In the genomic region with DNA sequence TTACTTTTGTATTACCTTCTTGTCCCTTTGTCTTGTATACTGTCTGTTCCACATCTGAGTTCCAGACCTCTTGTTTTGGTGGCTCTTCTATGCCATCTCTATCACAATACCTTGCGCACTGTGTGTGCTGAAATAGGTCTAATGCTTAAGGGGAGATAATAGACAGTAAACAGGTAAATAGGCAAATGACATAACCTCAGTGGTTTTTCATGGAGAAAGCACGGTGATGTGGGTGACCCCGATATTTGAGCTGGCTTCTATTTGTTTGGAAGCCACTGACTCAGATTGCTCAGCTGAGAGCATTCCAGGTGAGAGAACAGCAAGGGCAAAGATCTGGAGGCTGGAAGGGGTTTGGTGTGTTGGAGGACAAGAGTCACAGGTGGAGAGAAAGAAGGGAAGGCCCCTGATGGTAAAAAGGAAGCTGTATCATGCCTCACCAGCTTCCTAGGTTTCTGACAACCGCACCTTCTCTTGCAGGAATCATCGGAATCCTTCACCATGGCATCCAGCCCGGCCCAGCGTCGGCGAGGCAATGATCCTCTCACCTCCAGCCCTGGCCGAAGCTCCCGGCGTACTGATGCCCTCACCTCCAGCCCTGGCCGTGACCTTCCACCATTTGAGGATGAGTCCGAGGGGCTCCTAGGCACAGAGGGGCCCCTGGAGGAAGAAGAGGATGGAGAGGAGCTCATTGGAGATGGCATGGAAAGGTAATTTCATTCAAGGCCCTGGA, we compare ENCODE assay signal across 8 cellular contexts. TPM values are rescaled to one million over a fixed set of nuclear protein-coding genes. Genes with fewer than 3 reads are reported as not detected.
A peak's percentile ranks its signal among the peaks of the same experiment; 100 is the strongest.
DNase-seq lines count a peak whose midpoint lies in the region; ATAC-seq and TF ChIP-seq lines count a peak whose summit lies in the region.

No MANE protein-coding gene starts in this region.

- no peaks in the 10 kb centered on the region for H3K27me3 ChIP-seq in CD4-positive, alpha-beta T cell (ENCODE audit: control insufficient read depth, insufficient read depth, low read length)
- no peaks in the 10 kb centered on the region for H3K27me3 ChIP-seq in testis

- TF ChIP-seq CTCF in CD4-positive, alpha-beta T cell (IDR thresholded peaks at IDR 0.05): no peak
- TF ChIP-seq CTCF in nephron progenitor cell (IDR thresholded peaks at IDR 0.05): no peak
- TF ChIP-seq CTCF in testis (IDR thresholded peaks at IDR 0.05): no peak

- WGBS in testis, 2 donors: 46 to 55% methylated on average over 14 of the region's 14 CpGs

- peaks cover 49% of the 10 kb centered on the region for H3K36me3 ChIP-seq in KOPT-K1 (ENCODE audit: insufficient read depth, low read length)
- H3K36me3 ChIP-seq in testis (ENCODE audit: low read depth, missing control alignments): no peaks in the 10 kb centered on the region

- peaks cover 16% of the 10 kb centered on the region for H3K4me1 Mint-ChIP-seq in CD4-positive, alpha-beta T cell (ENCODE audit: low read depth)
- H3K4me1 Mint-ChIP-seq in dendritic cell treated with granulocyte-macrophage colony-stimulating factor and Interleukin-4, amounts not matched to agents 40 ng/mL and 50 ng/mL, for 4 days (ENCODE audit: low read depth): peaks cover 17% of the 10 kb centered on the region
- H3K4me1 Mint-ChIP-seq in nephron progenitor cell: peaks cover 61% of the 10 kb centered on the region

- H3K4me1 ChIP-seq in testis: peaks cover 5% of the 10 kb centered on the region

- peaks cover 2% of the 10 kb centered on the region for H3K36me3 Mint-ChIP-seq in CD4-positive, alpha-beta T cell (ENCODE audit: low read depth)
- H3K36me3 Mint-ChIP-seq in dendritic cell treated with granulocyte-macrophage colony-stimulating factor and Interleukin-4, amounts not matched to agents 40 ng/mL and 50 ng/mL, for 4 days (ENCODE audit: low read depth): peaks cover 17% of the 10 kb centered on the region
- peaks cover 38% of the 10 kb centered on the region for H3K36me3 Mint-ChIP-seq in nephron progenitor cell (ENCODE audit: low read depth)

- intact Hi-C loops in CD4-positive, alpha-beta T cell (cut with DNase I, micrococcal nuclease): loop anchor here in 1 of 2 experiments (1.0 to 10.0 kb wide), 7 partner anchors 9 to 1716 kb away; partner anchors contain the start of genes ABTB1, PODXL2, RUVBL1 and SLC41A3
- intact Hi-C loops in dendritic cell treated with granulocyte-macrophage colony-stimulating factor and Interleukin-4, amounts not matched to agents 40 ng/mL and 50 ng/mL, for 4 days (cut with micrococcal nuclease): loop anchor here (1.0 to 5.0 kb wide), 2 partner anchors 9 to 453 kb away; partner anchors contain the start of genes SEC61A1 and TPRA1
- intact Hi-C loops in posterior cingulate gyrus (cut with DNase I): loop anchor here (10.0 kb wide), 1 partner anchor 456 kb away; the partner anchor contains the start of gene SEC61A1
- intact Hi-C loops in testis (cut with DNase I; ENCODE audit: low total_unique reads): no loop called here

- no peak for DNase-seq in CD4-positive, alpha-beta T cell
- DNase-seq in nephron progenitor cell: no peak
- no peak for DNase-seq in posterior cingulate gyrus
- DNase-seq in SK-N-DZ (ENCODE audit: low spot score): no peak
- DNase-seq in testis: no peak

- H3K27ac Mint-ChIP-seq in CD4-positive, alpha-beta T cell: peak overlapping the region; percentile 49
- H3K27ac Mint-ChIP-seq in dendritic cell treated with granulocyte-macrophage colony-stimulating factor and Interleukin-4, amounts not matched to agents 40 ng/mL and 50 ng/mL, for 4 days: peak overlapping the region; percentile 84
- H3K27ac Mint-ChIP-seq in nephron progenitor cell: peak overlapping the region; percentile 87

- H3K27me3 Mint-ChIP-seq in CD4-positive, alpha-beta T cell: no peaks in the 10 kb centered on the region
- no peaks in the 10 kb centered on the region for H3K27me3 Mint-ChIP-seq in dendritic cell treated with granulocyte-macrophage colony-stimulating factor and Interleukin-4, amounts not matched to agents 40 ng/mL and 50 ng/mL, for 4 days
- no peaks in the 10 kb centered on the region for H3K27me3 Mint-ChIP-seq in nephron progenitor cell (ENCODE audit: low read depth, poor library complexity)

- H3K9me3 ChIP-seq in CD4-positive, alpha-beta T cell (ENCODE audit: control insufficient read depth, low read length): no peaks in the 10 kb centered on the region
- H3K9me3 ChIP-seq in KOPT-K1 (ENCODE audit: insufficient read depth, low read length, poor library complexity, severe bottlenecking) (no peaks in the 10 kb centered on the region), testis (no peaks in the 10 kb centered on the region)

- peak overlapping the region in 1 of 2 donors; percentile 56 for H3K4me3 ChIP-seq in testis

- CTCF ChIA-PET in CD4-positive, alpha-beta T cell (lab: Charles Lee): interaction anchor here (0.6 to 2.2 kb wide), 5 partner anchors 11 to 98 kb away, joined by 3 to 6 read pairs (median 3); no protein-coding TSS in a partner anchor

- no peak for TF ChIP-seq POLR2A in testis (IDR thresholded peaks at IDR 0.05)

- POLR2A ChIA-PET in CD4-positive, alpha-beta T cell (lab: Charles Lee): interaction anchor here (1.1 to 3.0 kb wide), 5 partner anchors 8 to 73 kb away, joined by 3 to 23 read pairs (median 11); partner anchors contain the start of genes ABTB1 and TPRA1

- ATAC-seq in CD4-positive, alpha-beta T cell (ENCODE audit: poor library complexity): no peak
- ATAC-seq in GM21717 (IDR thresholded peaks at IDR 0.05; ENCODE audit: unreplicated experiment): no peak

- peak overlapping the region; percentile 16 for H3K27ac ChIP-seq in CD4-positive, alpha-beta T cell (ENCODE audit: low read depth, low read length)
- H3K27ac ChIP-seq in KOPT-K1 (ENCODE audit: low read depth, low read length, poor library complexity, severe bottlenecking) (peak overlapping the region; percentile 92), testis (peak overlapping the region in 1 of 2 donors; percentile 42)

- H3K4me3 Mint-ChIP-seq in CD4-positive, alpha-beta T cell: peak overlapping the region; percentile 79
- H3K4me3 Mint-ChIP-seq in dendritic cell treated with granulocyte-macrophage colony-stimulating factor and Interleukin-4, amounts not matched to agents 40 ng/mL and 50 ng/mL, for 4 days: peak overlapping the region; percentile 85
- peak overlapping the region; percentile 90 for H3K4me3 Mint-ChIP-seq in nephron progenitor cell

- H3K9me3 Mint-ChIP-seq in CD4-positive, alpha-beta T cell: no peaks in the 10 kb centered on the region
- H3K9me3 Mint-ChIP-seq in dendritic cell treated with granulocyte-macrophage colony-stimulating factor and Interleukin-4, amounts not matched to agents 40 ng/mL and 50 ng/mL, for 4 days: no peaks in the 10 kb centered on the region
- H3K9me3 Mint-ChIP-seq in nephron progenitor cell: no peaks in the 10 kb centered on the region

RNA-seq across cellular contexts. Expression of gene MCM2, which starts 0.8 kb away (rescaled TPM):
- 10 to 100 TPM; 10.1 to 12.2 TPM for total RNA-seq in CD4-positive, alpha-beta T cell
- 328 and 365 TPM in 2 replicates for polyA plus RNA-seq in SK-N-DZ (2014; cell fraction: cytosol; rRNA removed)
- polyA plus RNA-seq in SK-N-DZ (2014; cell fraction: nucleus; rRNA removed): 248 and 305 TPM in 2 replicates
- 10 to 100 TPM; 40.8 to 49.3 TPM for total RNA-seq in testis
- 32.5 TPM for polyA plus RNA-seq in testis (ENCODE audit: insufficient read depth, low read depth, low replicate concordance)

RNA-seq across cellular contexts. Expression of gene TPRA1, which starts 8.5 kb away (rescaled TPM):
- 1 to 10 TPM; 7.5 to 7.8 TPM for total RNA-seq in CD4-positive, alpha-beta T cell
- 27.0 and 31.9 TPM in 2 replicates for polyA plus RNA-seq in SK-N-DZ (2014; cell fraction: cytosol; rRNA removed)
- polyA plus RNA-seq in SK-N-DZ (2014; cell fraction: nucleus; rRNA removed): 78.3 and 84.0 TPM in 2 replicates
- total RNA-seq in testis: 10 to 100 TPM; 55.7 to 59.3 TPM
- polyA plus RNA-seq in testis (ENCODE audit: insufficient read depth, low read depth, low replicate concordance): 32.6 TPM

RNA-seq across cellular contexts. Expression of gene PODXL2, which starts 30.0 kb away (rescaled TPM):
- 1 to 10 TPM; 4.0 to 4.2 TPM for total RNA-seq in CD4-positive, alpha-beta T cell
- 208 and 215 TPM in 2 replicates for polyA plus RNA-seq in SK-N-DZ (2014; cell fraction: cytosol; rRNA removed)
- polyA plus RNA-seq in SK-N-DZ (2014; cell fraction: nucleus; rRNA removed): 250 and 257 TPM in 2 replicates
- 10 to 100 TPM; 71.9 to 88.8 TPM for total RNA-seq in testis
- polyA plus RNA-seq in testis (ENCODE audit: insufficient read depth, low read depth, low replicate concordance): 51.3 TPM

Comparison
In these comparisons a context has a peak if more than half of its experiments do, and no peak if none do; other contexts are left out.
1. RNA of gene TPRA1, which starts 8.5 kb away (total RNA-seq): 55.7 to 59.3 TPM in testis; 7.5 to 7.8 TPM in CD4-positive, alpha-beta T cell; every median in the first group is over 4 times any median in the second.
2. RNA of gene PODXL2, which starts 30.0 kb away (total RNA-seq): 71.9 to 88.8 TPM in testis; 4.0 to 4.2 TPM in CD4-positive, alpha-beta T cell; every median in the first group is over 10 times any median in the second.
3. Peak in every context shown above with its lines, with median percentiles within 50 percentile points of each other: H3K27ac Mint-ChIP-seq and H3K4me3 Mint-ChIP-seq.